22 cellular contexts compared by ENCODE assay signal in genomic region chr3:190840146-190840545, GRCh38. TPM values are rescaled to one million over a fixed set of nuclear protein-coding genes. Genes with fewer than 3 reads are reported as not detected.
DNase-seq lines count a peak whose midpoint lies in the region; ATAC-seq and TF ChIP-seq lines count a peak whose summit lies in the region.
"Had no signal": no experiment of that assay in that cellular context is flagged by ENCODE, and none has a peak within 500 bp of the region (broad histone marks: within the 10 kb centered on the region; RNA-seq: fewer than 3 reads in every experiment).

No MANE protein-coding gene starts in this region.

- peaks cover 6 to 10% of the 10 kb centered on the region in 2 donors for H3K9me3 Mint-ChIP-seq in natural killer cell

- no peaks in the 10 kb centered on the region for H3K9me2 ChIP-seq in MM.1S (replicated peaks; ENCODE audit: insufficient read depth, low read length)

- no peak overlapping the region for H3K27ac Mint-ChIP-seq in natural killer cell
- H3K27ac Mint-ChIP-seq: naive thymus-derived CD4-positive, alpha-beta T cell had no signal

- no peak overlapping the region for H3K4me2 ChIP-seq in MM.1S (ENCODE audit: low read depth, low read length)

- H3K27me3 Mint-ChIP-seq in natural killer cell (ENCODE audit: low read depth in 2 of 2) = no peaks in the 10 kb centered on the region

- no peak for TF ChIP-seq CTCF in MM.1S (IDR thresholded peaks at IDR 0.05; ENCODE audit: low read length)
- no peak for TF ChIP-seq CTCF in natural killer cell (IDR thresholded peaks at IDR 0.05)

- no peaks in the 10 kb centered on the region for H3K36me3 ChIP-seq in MM.1S (replicated peaks; ENCODE audit: insufficient read depth, low read length)
- H3K36me3 ChIP-seq: pancreas, thyroid gland had no signal

- H3K27ac ChIP-seq in MM.1S (ENCODE audit: low read length) = no peak overlapping the region
- H3K27ac ChIP-seq: pancreas, thyroid gland had no signal

- no peaks in the 10 kb centered on the region for H3K4me1 ChIP-seq in MM.1S (ENCODE audit: low read length)
- H3K4me1 ChIP-seq: pancreas, thyroid gland had no signal

- no peak overlapping the region for H2AFZ ChIP-seq in MM.1S (ENCODE audit: low read length)

- no peaks in the 10 kb centered on the region for H3K36me3 Mint-ChIP-seq in natural killer cell

- H3K79me2 ChIP-seq in MM.1S (ENCODE audit: low read length) = no peaks in the 10 kb centered on the region

- no peaks in the 10 kb centered on the region for H4K20me1 ChIP-seq in MM.1S (ENCODE audit: insufficient read depth, low read length)

- in situ Hi-C loops in T47D (cut with HindIII; ENCODE audit: low pct_unique_long_range_greater_than_20kb, low sequenced_read_pairs) = no loop called here

- peak; percentile 9 for DNase-seq in GM03348 (ENCODE audit: low spot score)
- DNase-seq in MM.1S = peak; percentile 36
- DNase-seq in T47D (ENCODE audit: low read depth in 1 of 2, low spot score in 1 of 2) = peak; percentile 30 to 68
- DNase-seq in lung microvascular endothelial cell (ENCODE audit: low read depth in 2 of 2) = peak; percentile 3 to 23
- DNase-seq in natural killer cell = no peak
- DNase-seq: activated CD4-positive, alpha-beta T cell treated with anti-CD3 and anti-CD28 coated beads, Interleukin-2, amount 50 U/mL, for 1 hour; activated CD8-positive, alpha-beta memory T cell treated with anti-CD3 and anti-CD28 coated beads, Interleukin-2, amount 50 U/mL, for 48 hours; activated effector memory CD4-positive, alpha-beta T cell treated with Interleukin-2 at 50 U/mL for 16 hours; amniotic stem cell; EL; GOT3; islet precursor cell; naive thymus-derived CD4-positive, alpha-beta T cell; NCI-H1694 treated with DMSO at 0.1 percent for 48 hours; NK-92 treated with Interleukin-12 subunit alpha and Interleukin-12 subunit beta, amount 100 ng/mL, for 24 hours; pancreas; stimulated activated CD4-positive, alpha-beta T cell treated with anti-CD3 and anti-CD28 coated beads, Interleukin-1b, Interleukin-23, amount 100 ng/mL, for 48 hours; stimulated activated naive CD4-positive, alpha-beta T cell; thyroid gland had no signal

- no peaks in the 10 kb centered on the region for H3K4me1 Mint-ChIP-seq in natural killer cell
- H3K4me1 Mint-ChIP-seq: naive thymus-derived CD4-positive, alpha-beta T cell had no signal

- no peaks in the 10 kb centered on the region for H3K27me3 ChIP-seq in MM.1S (replicated peaks; ENCODE audit: insufficient read depth, low read length)
- H3K27me3 ChIP-seq: pancreas, thyroid gland had no signal

- intact Hi-C loops in natural killer cell (cut with micrococcal nuclease) = no loop called here

- no peak overlapping the region for H3K4me3 Mint-ChIP-seq in natural killer cell
- H3K4me3 Mint-ChIP-seq: naive thymus-derived CD4-positive, alpha-beta T cell had no signal

- no peak for ATAC-seq in HG03097 (IDR thresholded peaks at IDR 0.05; ENCODE audit: low FRiP score, unreplicated experiment)
- no peak for ATAC-seq in natural killer cell
- ATAC-seq in GM21515 (IDR thresholded peaks at IDR 0.05; ENCODE audit: unreplicated experiment) = no peak
- ATAC-seq in HG03039 (IDR thresholded peaks at IDR 0.05; ENCODE audit: unreplicated experiment) = no peak
- ATAC-seq: naive thymus-derived CD4-positive, alpha-beta T cell; pancreas had no signal

- no peak overlapping the region for H3K9ac ChIP-seq in MM.1S (ENCODE audit: low read length)

- no peaks in the 10 kb centered on the region for H3K9me3 ChIP-seq in MM.1S (replicated peaks; ENCODE audit: insufficient read depth, low read length)
- H3K9me3 ChIP-seq: pancreas, thyroid gland had no signal

- no peaks in the 10 kb centered on the region for H3F3A ChIP-seq in MM.1S (ENCODE audit: insufficient read depth, low read length)

- H3K4me3 ChIP-seq in MM.1S (ENCODE audit: low read length) = no peak overlapping the region
- H3K4me3 ChIP-seq: pancreas, thyroid gland had no signal

RNA-seq across cellular contexts. Expression of gene GMNC, which starts 22.3 kb away (rescaled TPM):
- 0.22 TPM in 1 of 2 replicates, not detected in the other for total RNA-seq in lung microvascular endothelial cell
- not detected for total RNA-seq in natural killer cell
- total RNA-seq: naive thymus-derived CD4-positive, alpha-beta T cell; thyroid gland had no signal
